8 cellular contexts compared by ENCODE assay signal in genomic region chr6:24855389-24856245, GRCh38. TPM values are rescaled to one million over a fixed set of nuclear protein-coding genes. Genes with fewer than 3 reads are reported as not detected.
A peak's percentile ranks its signal among the peaks of the same experiment; 100 is the strongest.
DNase-seq lines count a peak whose midpoint lies in the region; ATAC-seq, FAIRE-seq and TF ChIP-seq lines count a peak whose summit lies in the region.

No MANE protein-coding gene starts in this region.

- intact Hi-C loops in activated naive CD4-positive, alpha-beta T cell treated with anti-CD3 and anti-CD28 coated beads for 36 hours (cut with micrococcal nuclease): loop anchor here (1.0 to 5.0 kb wide), 14 partner anchors 28 to 322 kb away; no protein-coding TSS in a partner anchor
- intact Hi-C loops in ovary (cut with DNase I): loop anchor here in 3 of 4 donors (2.0 to 10.0 kb wide), 3 partner anchors 215 to 219 kb away; no protein-coding TSS in a partner anchor

- H3K27me3 ChIP-seq in MG63 (no peaks in the 10 kb centered on the region), SJSA1 (replicated peaks) (no peaks in the 10 kb centered on the region), ovary (no peaks in the 10 kb centered on the region), upper lobe of left lung (no peaks in the 10 kb centered on the region)

- peak; percentile 90 for TF ChIP-seq CTCF in 22Rv1 (IDR thresholded peaks at IDR 0.05)
- TF ChIP-seq CTCF in ovary (IDR thresholded peaks at IDR 0.05): peak; percentile 61 to 83 (median 80)
- TF ChIP-seq CTCF in upper lobe of left lung (IDR thresholded peaks at IDR 0.05): peak; percentile 66 to 87 (median 82)

- H3K4me3 Mint-ChIP-seq in activated naive CD4-positive, alpha-beta T cell treated with anti-CD3 and anti-CD28 coated beads for 36 hours: peak overlapping the region; percentile 36

- H3K27me3 Mint-ChIP-seq in activated naive CD4-positive, alpha-beta T cell treated with anti-CD3 and anti-CD28 coated beads for 36 hours (ENCODE audit: low read depth): no peaks in the 10 kb centered on the region

- H3K9me3 ChIP-seq in MG63 (no peaks in the 10 kb centered on the region), SJSA1 (replicated peaks) (no peaks in the 10 kb centered on the region), ovary (no peaks in the 10 kb centered on the region), upper lobe of left lung (no peaks in the 10 kb centered on the region)

- H3K27ac Mint-ChIP-seq in activated naive CD4-positive, alpha-beta T cell treated with anti-CD3 and anti-CD28 coated beads for 36 hours: peak overlapping the region; percentile 95

- H3K9me3 Mint-ChIP-seq in activated naive CD4-positive, alpha-beta T cell treated with anti-CD3 and anti-CD28 coated beads for 36 hours: no peaks in the 10 kb centered on the region

- H3K4me3 ChIP-seq in MG63 (no peak overlapping the region), SJSA1 (no peak overlapping the region), ovary (no peak overlapping the region), upper lobe of left lung (no peak overlapping the region)

- peak; percentile 73 for FAIRE-seq in GM12892 (lab: Jason Lieb, UNC)

- CTCF ChIA-PET in activated naive CD4-positive, alpha-beta T cell treated with anti-CD3 and anti-CD28 coated beads for 36 hours (lab: Charles Lee): interaction anchor here (0.7 to 7.5 kb wide), 30 partner anchors 8 to 215 kb away, joined by 3 to 100 read pairs (median 5); partner anchors contain the start of gene RIPOR2

- H3K36me3 ChIP-seq in MG63 (no peaks in the 10 kb centered on the region), SJSA1 (no peaks in the 10 kb centered on the region), ovary (no peaks in the 10 kb centered on the region), upper lobe of left lung (peaks cover 0 to 39% (median 3%) of the 10 kb centered on the region in 4 donors)

- H3K4me1 ChIP-seq in SJSA1 (replicated peaks) (0 out of 2 replicates have a peak, but pooled peaks cover 6% of the 10 kb centered on the region), ovary (ENCODE audit: insufficient read depth) (peaks cover 4% of the 10 kb centered on the region), upper lobe of left lung (peaks cover 15 to 31% (median 24%) of the 10 kb centered on the region in 4 donors)

- peak; percentile 34 for DNase-seq in GM12892 (ENCODE audit: insufficient read length)
- peak; percentile 10 for DNase-seq in MG63
- peak; percentile 52 to 57 for DNase-seq in SJSA1 (ENCODE audit: low read depth in 1 of 2, low spot score in 2 of 2)
- DNase-seq in activated naive CD4-positive, alpha-beta T cell treated with anti-CD3 and anti-CD28 coated beads for 36 hours: peak; percentile 85
- peak; percentile 62 for DNase-seq in globus pallidus (ENCODE audit: low spot score)
- peak; percentile 31 to 60 (median 47) for DNase-seq in ovary
- DNase-seq in upper lobe of left lung: peak in 1 of 2 donors; percentile 77

- 25 to 28% (median 25%) methylated on average over 19 of the region's 19 CpGs for WGBS in ovary, 3 donors
- 40 to 44% methylated on average over 19 of the region's 19 CpGs for WGBS in upper lobe of left lung, 2 donors

- H3K27ac ChIP-seq in 22Rv1: no peak overlapping the region
- no peak overlapping the region for H3K27ac ChIP-seq in SJSA1
- no peak overlapping the region for H3K27ac ChIP-seq in ovary
- H3K27ac ChIP-seq in upper lobe of left lung: peak overlapping the region in 1 of 4 donors; percentile 46

- peak; percentile 69 to 89 for ATAC-seq in upper lobe of left lung (ENCODE audit: low FRiP score in 2 of 2)

- peaks cover 56% of the 10 kb centered on the region for H3K4me1 Mint-ChIP-seq in activated naive CD4-positive, alpha-beta T cell treated with anti-CD3 and anti-CD28 coated beads for 36 hours (ENCODE audit: low read depth)

- TF ChIP-seq POLR2A in GM12892 (IDR thresholded peaks at IDR 0.05; ENCODE audit: low read depth, low read length) (no peak), ovary (IDR thresholded peaks at IDR 0.05) (no peak), upper lobe of left lung (IDR thresholded peaks at IDR 0.05) (no peak)

- TF ChIP-seq EP300 in ovary (IDR thresholded peaks at IDR 0.05) (no peak), upper lobe of left lung (IDR thresholded peaks at IDR 0.05) (no peak)

- peaks cover 61% of the 10 kb centered on the region for H3K36me3 Mint-ChIP-seq in activated naive CD4-positive, alpha-beta T cell treated with anti-CD3 and anti-CD28 coated beads for 36 hours (ENCODE audit: low read depth)

RNA-seq across cellular contexts. Expression of gene ARMH2, which starts 56.9 kb away (rescaled TPM):
- polyA plus RNA-seq in GM12892 (2012; ENCODE audit: missing spikeins): not detected
- total RNA-seq in MG63 (2014; rRNA removed; shearing (Covaris generic); ENCODE audit: low replicate concordance): not detected in 2 replicates
- total RNA-seq in SJSA1 (2014; rRNA removed; shearing (Covaris generic)): not detected in 2 replicates
- total RNA-seq in activated naive CD4-positive, alpha-beta T cell treated with anti-CD3 and anti-CD28 coated beads for 36 hours: not detected
- total RNA-seq in ovary (not detected), upper lobe of left lung (1 to 10 TPM in 2 of 6 donors, under 1 TPM in 1, not detected in 3; 0.76 to 2.4 (median 1.7) TPM)
- not detected for polyA plus RNA-seq in ovary
